In the genomic region with DNA sequence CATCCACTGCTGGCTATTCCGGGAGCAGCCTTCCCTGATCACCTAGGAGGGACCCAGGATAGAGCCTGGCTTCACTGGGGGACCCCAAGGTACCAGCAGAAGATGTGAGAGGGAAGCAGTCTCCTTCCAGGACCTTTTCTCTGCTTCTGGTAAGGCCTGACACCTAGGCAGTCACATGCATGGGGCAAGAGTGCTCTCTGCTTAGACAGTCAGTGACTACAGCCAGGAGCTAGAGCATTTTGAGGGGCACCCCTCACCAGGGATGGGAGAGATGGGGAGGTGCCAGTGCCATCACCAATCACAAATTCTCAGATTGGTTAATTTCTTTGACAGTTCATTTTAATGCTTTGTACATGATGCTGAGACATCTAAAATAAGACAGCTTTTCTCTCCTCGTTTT, we compare ENCODE assay signal across 27 cellular contexts.
"Had no signal": no experiment of that assay in that cellular context is flagged by ENCODE, and none has a peak within 500 bp of the region (broad histone marks: within the 10 kb centered on the region; RNA-seq: fewer than 3 reads in every experiment).

No MANE protein-coding gene starts in this region.

- H3K4me1 ChIP-seq: suprapubic skin, transverse colon, upper lobe of left lung, upper lobe of right lung, uterus, vagina had no signal

- H3K27ac ChIP-seq: stomach, suprapubic skin, thoracic aorta, thyroid gland, tibial artery, tibial nerve, transverse colon, upper lobe of left lung, upper lobe of right lung, uterus, vagina had no signal

- H3K9me3 ChIP-seq: suprapubic skin, testis, thoracic aorta, thyroid gland, transverse colon, upper lobe of left lung, upper lobe of right lung, uterus, vagina had no signal

- H3K4me3 ChIP-seq: stomach, suprapubic skin, testis, thoracic aorta, thyroid gland, tibial artery, tibial nerve, transverse colon, upper lobe of left lung, upper lobe of right lung, uterus, vagina had no signal

- H3K36me3 ChIP-seq: stomach, suprapubic skin, thoracic aorta, thyroid gland, tibial artery, tibial nerve, transverse colon, upper lobe of left lung, upper lobe of right lung, uterus, vagina had no signal

- ATAC-seq: stimulated activated effector memory CD8-positive, alpha-beta T cell treated with anti-CD3 and anti-CD28 coated beads, Interleukin-12 subunit alpha, Interleukin-12 subunit beta, amount 100 ng/mL, for 72 hours; stimulated activated memory B cell treated with anti-CD40 and anti-IgM and Interleukin-4, amounts not matched to agents 10 μg/mL and 1 μg/mL and 100 μg/mL, for 72 hours; stimulated activated naive B cell treated with anti-CD40 and anti-IgM and Interleukin-4, amounts not matched to agents 10 μg/mL and 1 μg/mL and 100 μg/mL, for 72 hours; stimulated activated naive CD8-positive, alpha-beta T cell treated with anti-CD3 and anti-CD28 coated beads, Interleukin-15, amount 100 ng/mL, for 72 hours; stimulated activated naive CD8-positive, alpha-beta T cell treated with anti-CD3 and anti-CD28 coated beads, Interleukin-15, Interleukin-2, amounts not matched to agents 100 U/mL and 50 U/mL, for 24 hours; upper lobe of right lung had no signal

- H3K27me3 ChIP-seq: stomach, suprapubic skin, testis, thyroid gland, tibial artery, tibial nerve, transverse colon, upper lobe of left lung, upper lobe of right lung, uterus, vagina had no signal

- DNase-seq: stimulated activated CD4-positive, alpha-beta T cell treated with anti-CD3 and anti-CD28 coated beads, Interleukin-2, amount 100 ng/mL, for 48 hours; stimulated activated CD4-positive, alpha-beta T cell treated with anti-CD3 and anti-CD28 coated beads, Interleukin-4, amount 100 ng/mL, for 1 hour; stimulated activated CD4-positive, alpha-beta T cell treated with anti-CD3 and anti-CD28 coated beads, Interleukin-4, amount 100 ng/mL, for 24 hours; stimulated activated CD4-positive, alpha-beta T cell treated with anti-CD3 and anti-CD28 coated beads, Interleukin-4, amount 100 ng/mL, for 4 hours; stimulated activated CD8-positive, alpha-beta memory T cell treated with anti-CD3 and anti-CD28 coated beads, Interleukin-4, amount 100 ng/mL, for 48 hours; stimulated activated naive B cell treated with anti-CD40 and anti-IgM and Interleukin-4, amounts not matched to agents 10 μg/mL and 1 μg/mL and 100 μg/mL, for 72 hours; stimulated activated naive CD4-positive, alpha-beta T cell; stimulated activated naive CD4-positive, alpha-beta T cell treated with Interleukin-2 at 50 U/mL for 16 hours; stimulated activated naive CD8-positive, alpha-beta T cell treated with anti-CD3 and anti-CD28 coated beads, Interleukin-15, amount 100 ng/mL, for 72 hours; stimulated activated naive CD8-positive, alpha-beta T cell treated with anti-CD3 and anti-CD28 coated beads, Interleukin-15, Interleukin-2, amounts not matched to agents 100 U/mL and 50 U/mL, for 24 hours; stomach; substantia nigra; testis; thyroid gland; tibial artery; transverse colon; trophoblast cell; upper lobe of right lung; uterus had no signal

- FAIRE-seq: urothelium cell line had no signal
